1 cellular context compared by ENCODE assay signal in genomic region chr2:204114294-204114693, GRCh38.
TF ChIP-seq lines count a peak whose summit lies in the region.

No MANE protein-coding gene starts in this region.

TF ChIP-seq in WTC11, 78 proteins besides CTCF, POLR2A, EP300 and RAD21 (continued from another document):
- TF ChIP-seq, protein P1, sequence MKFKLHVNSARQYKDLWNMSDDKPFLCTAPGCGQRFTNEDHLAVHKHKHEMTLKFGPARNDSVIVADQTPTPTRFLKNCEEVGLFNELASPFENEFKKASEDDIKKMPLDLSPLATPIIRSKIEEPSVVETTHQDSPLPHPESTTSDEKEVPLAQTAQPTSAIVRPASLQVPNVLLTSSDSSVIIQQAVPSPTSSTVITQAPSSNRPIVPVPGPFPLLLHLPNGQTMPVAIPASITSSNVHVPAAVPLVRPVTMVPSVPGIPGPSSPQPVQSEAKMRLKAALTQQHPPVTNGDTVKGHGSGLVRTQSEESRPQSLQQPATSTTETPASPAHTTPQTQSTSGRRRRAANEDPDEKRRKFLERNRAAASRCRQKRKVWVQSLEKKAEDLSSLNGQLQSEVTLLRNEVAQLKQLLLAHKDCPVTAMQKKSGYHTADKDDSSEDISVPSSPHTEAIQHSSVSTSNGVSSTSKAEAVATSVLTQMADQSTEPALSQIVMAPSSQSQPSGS (CRISPR knock-in tag; IDR thresholded peaks at IDR 0.05; ENCODE audit: borderline replicate concordance, low read depth) = no peak
- TF ChIP-seq GABPB1 (CRISPR knock-in tag; IDR thresholded peaks at IDR 0.05) (no peak), USF1 (CRISPR knock-in tag; IDR thresholded peaks at IDR 0.05) (no peak)
